Comparison of ENCODE assay signal across 8 cellular contexts in genomic region chr12:14185441-14186192, GRCh38.
DNase-seq lines count a peak whose midpoint lies in the region; ATAC-seq, FAIRE-seq and TF ChIP-seq lines count a peak whose summit lies in the region.

No MANE protein-coding gene starts in this region.

- no peak overlapping the region for H4K91ac ChIP-seq in neuronal stem cell (ENCODE audit: low read depth, low read length, poor library complexity)

- H3K4me2 ChIP-seq in neuronal stem cell (ENCODE audit: insufficient read depth, low read length, poor library complexity, severe bottlenecking) = no peak overlapping the region

- peak overlapping the region; percentile 24 for H2AFZ ChIP-seq in neuronal stem cell (ENCODE audit: low read length)

- H3K4ac ChIP-seq in neuronal stem cell (ENCODE audit: low read length) = no peak overlapping the region

- no peak overlapping the region for H3K18ac ChIP-seq in neuronal stem cell (ENCODE audit: low read length)

- H3K9ac ChIP-seq in neuronal stem cell (ENCODE audit: low read depth, low read length, poor library complexity) = no peak overlapping the region

- no peak overlapping the region for H2BK12ac ChIP-seq in neuronal stem cell (ENCODE audit: low read length)

- WGBS in neuronal stem cell (ENCODE audit: extremely low coverage in 2 of 2, insufficient read length in 2 of 2, insufficient replicate concordance in 1 of 2), 2 donors = no CpG with 5 or more reads among the region's 8 CpGs

- H3K79me1 ChIP-seq in neuronal stem cell (ENCODE audit: low read depth, low read length) = no peaks in the 10 kb centered on the region

- no peaks in the 10 kb centered on the region for H3K4me1 ChIP-seq in BE2C
- no peaks in the 10 kb centered on the region for H3K4me1 ChIP-seq in neuronal stem cell (ENCODE audit: control insufficient read depth in 2 of 2, insufficient read depth in 1 of 2, low read depth in 1 of 2, low read length in 2 of 2)

- H2BK120ac ChIP-seq in neuronal stem cell (ENCODE audit: low read depth, low read length) = no peak overlapping the region

- H3K23ac ChIP-seq in neuronal stem cell (ENCODE audit: low read depth, low read length, poor library complexity) = no peak overlapping the region

- H3K4me3 ChIP-seq in BE2C (ENCODE audit: low read depth, low read length) (no peak overlapping the region), epithelial cell of proximal tubule (ENCODE audit: low read depth, low read length) (no peak overlapping the region), neuronal stem cell (ENCODE audit: low read length in 2 of 2) (no peak overlapping the region)

- TF ChIP-seq POLR2A in GM12892 (IDR thresholded peaks at IDR 0.05; ENCODE audit: low read depth, low read length) = no peak

- peak; percentile 84 for TF ChIP-seq CTCF in BE2C (IDR thresholded peaks at IDR 0.05; ENCODE audit: low read depth, low read length)
- TF ChIP-seq CTCF in epithelial cell of proximal tubule (conservative IDR thresholded peaks at IDR 0.05; ENCODE audit: low read depth, low read length) = peak; percentile 83

- intact Hi-C loops in posterior vena cava (cut with DNase I) = no loop called here

- no peaks in the 10 kb centered on the region for H3K9me3 ChIP-seq in BE2C
- H3K9me3 ChIP-seq in neuronal stem cell (replicated peaks in 1 of 2; ENCODE audit: control insufficient read depth in 2 of 2, insufficient read depth in 1 of 2, low read depth in 1 of 2, low read length in 2 of 2) = no peaks in the 10 kb centered on the region

- no peak overlapping the region for H2AK5ac ChIP-seq in neuronal stem cell (ENCODE audit: low read depth, low read length)

- ATAC-seq in HG02840 (IDR thresholded peaks at IDR 0.05; ENCODE audit: low FRiP score, unreplicated experiment) (peak; percentile 65), SK-N-SH treated with all-trans-retinoic acid at 6 μM for 48 hours (peak; percentile 85)

- peak; percentile 34 for DNase-seq in BE2C
- no peak for DNase-seq in GM12892 (ENCODE audit: insufficient read length)
- DNase-seq in NCI-H1092 (lab: John Stamatoyannopoulos, UW) = peak; percentile 51
- DNase-seq in epithelial cell of proximal tubule (ENCODE audit: low read depth) = no peak
- DNase-seq in neuronal stem cell (ENCODE audit: low spot score) = peak; percentile 57
- no peak for DNase-seq in posterior vena cava (ENCODE audit: low spot score)

- H3K36me3 ChIP-seq in BE2C (no peaks in the 10 kb centered on the region), neuronal stem cell (replicated peaks in 1 of 2; ENCODE audit: control insufficient read depth in 2 of 2, insufficient read depth in 2 of 2, low read length in 2 of 2) (no peaks in the 10 kb centered on the region)

- no peak overlapping the region for H3K27ac ChIP-seq in neuronal stem cell (replicated peaks; ENCODE audit: low read length)

- no peak overlapping the region for H2BK5ac ChIP-seq in neuronal stem cell (ENCODE audit: low read length)

- H2BK15ac ChIP-seq in neuronal stem cell (ENCODE audit: low read length) = no peak overlapping the region

- peak; percentile 88 for FAIRE-seq in GM12892 (lab: Jason Lieb, UNC)

- no peak overlapping the region for H3K14ac ChIP-seq in neuronal stem cell (ENCODE audit: low read length)

- no peaks in the 10 kb centered on the region; the same call in 1 of the 2 replicates for H3K27me3 ChIP-seq in BE2C
- no peaks in the 10 kb centered on the region for H3K27me3 ChIP-seq in neuronal stem cell (ENCODE audit: control insufficient read depth in 3 of 3, insufficient read depth in 3 of 3, low read depth in 1 of 3, low read length in 3 of 3)

- H4K8ac ChIP-seq in neuronal stem cell (ENCODE audit: low read depth, low read length) = no peak overlapping the region

TF ChIP-seq in SK-N-SH treated with all-trans-retinoic acid at 6 μM for 48 hours, 23 proteins besides CTCF, POLR2A, EP300 and RAD21:
- TF ChIP-seq ARNTL (CRISPR knock-in tag; IDR thresholded peaks at IDR 0.05; ENCODE audit: borderline replicate concordance, low read depth) = no peak
- TF ChIP-seq CSRNP3 (CRISPR knock-in tag; IDR thresholded peaks at IDR 0.05) = no peak
- no peak for TF ChIP-seq ZNF8 (CRISPR knock-in tag; IDR thresholded peaks at IDR 0.05)
- TF ChIP-seq GLIS3 (CRISPR knock-in tag; IDR thresholded peaks at IDR 0.05) = no peak
- TF ChIP-seq TSHZ2 (CRISPR knock-in tag; IDR thresholded peaks at IDR 0.05) = no peak
- no peak for TF ChIP-seq ESRRG (CRISPR knock-in tag; IDR thresholded peaks at IDR 0.05)
- TF ChIP-seq CSDC2 (CRISPR knock-in tag; IDR thresholded peaks at IDR 0.05) = no peak
- no peak for TF ChIP-seq PPARA (CRISPR knock-in tag; IDR thresholded peaks at IDR 0.05; ENCODE audit: borderline replicate concordance)
- no peak for TF ChIP-seq ZNF565 (CRISPR knock-in tag; conservative IDR thresholded peaks at IDR 0.05; ENCODE audit: low read depth)
- TF ChIP-seq POU6F1 (CRISPR knock-in tag; IDR thresholded peaks at IDR 0.05; ENCODE audit: borderline replicate concordance, low read depth) = no peak

Comparison
In these comparisons a context has a peak if more than half of its experiments do, and no peak if none do; other contexts are left out.
1. DNase-seq: peak in BE2C (single experiment), NCI-H1092 (single experiment) and neuronal stem cell (single experiment); none in GM12892 (single experiment), epithelial cell of proximal tubule (single experiment) and posterior vena cava (single experiment).